25 cellular contexts compared by ENCODE assay signal in the genomic region with DNA sequence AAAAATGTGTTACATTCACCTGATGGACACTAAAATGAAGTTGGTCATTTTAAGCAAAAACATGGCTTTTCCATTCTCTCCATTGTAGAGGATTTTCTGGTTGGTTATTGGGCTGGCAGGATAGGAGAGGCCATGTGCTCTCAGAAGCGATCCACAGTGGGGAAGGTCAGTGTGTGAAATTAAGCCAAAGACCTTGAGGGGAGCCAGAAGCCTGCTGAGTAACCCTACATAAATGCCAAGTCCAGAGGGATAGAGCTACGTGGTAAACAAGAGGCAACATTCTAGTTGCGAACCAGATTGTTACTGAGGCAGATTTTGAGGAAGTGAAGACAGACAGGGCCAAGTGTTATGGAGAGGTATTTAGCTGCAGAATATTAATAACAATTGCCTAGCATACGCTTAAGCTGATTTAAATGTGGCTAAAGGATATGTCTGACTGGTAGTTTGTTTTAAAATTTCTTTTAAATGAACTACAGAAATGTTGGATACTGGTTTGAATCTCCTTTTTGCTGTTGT.
DNase-seq lines count a peak whose midpoint lies in the region; ATAC-seq and TF ChIP-seq lines count a peak whose summit lies in the region.
"Had no signal": no experiment of that assay in that cellular context is flagged by ENCODE, and none has a peak within 500 bp of the region (broad histone marks: within the 10 kb centered on the region; RNA-seq: fewer than 3 reads in every experiment).

No MANE protein-coding gene starts in this region.

- no peak for TF ChIP-seq CTCF in GM12865 (IDR thresholded peaks at IDR 0.05; ENCODE audit: insufficient read depth, low read depth, low read length, missing control alignments)
- TF ChIP-seq CTCF in adrenal gland (IDR thresholded peaks at IDR 0.05) = no peak
- no peak for TF ChIP-seq CTCF in GM20000 (IDR thresholded peaks at IDR 0.05; ENCODE audit: extremely low read depth, missing control alignments)

- peak overlapping the region in 4 of 5 donors; percentile 36 to 56 (median 46) for H3K27ac ChIP-seq in adrenal gland
- H3K27ac ChIP-seq: foreskin keratinocyte, tibial artery had no signal

- ATAC-seq in left cardiac atrium = peak; percentile 38 to 70
- ATAC-seq: foreskin keratinocyte; K562; SK-N-SH treated with all-trans-retinoic acid at 6 μM for 48 hours; stimulated activated naive CD8-positive, alpha-beta T cell treated with anti-CD3 and anti-CD28 coated beads, Interleukin-15, amount 100 ng/mL, for 72 hours had no signal

- WGBS in adrenal gland, 4 donors = 33 to 45% (median 37%) methylated on average over 4 of the region's 4 CpGs

- H3K4me3 ChIP-seq in GM12865 (ENCODE audit: low read depth, low read length) (no peak overlapping the region), adrenal gland (no peak overlapping the region)
- H3K4me3 ChIP-seq: K562, lung, tibial artery had no signal

- intact Hi-C loops in adrenal gland (cut with DNase I) = no loop called here
- intact Hi-C loops in left cardiac atrium (cut with DNase I) = no loop called here

- no peaks in the 10 kb centered on the region for H3K36me3 ChIP-seq in adrenal gland (replicated peaks in 1 of 2)
- H3K36me3 ChIP-seq: tibial artery had no signal

- DNase-seq in GM12865 (ENCODE audit: low read depth) (peak; percentile 47), M059J (ENCODE audit: low read depth) (peak; percentile 6), adrenal gland (peak; percentile 65 to 88 (median 79)), left cardiac atrium (no peak), GM03348 (ENCODE audit: low spot score) (no peak), NCI-H526 (lab: John Stamatoyannopoulos, UW) (no peak), NCI-H1436 (lab: John Stamatoyannopoulos, UW) (no peak), GM20000 (ENCODE audit: low spot score) (no peak)
- DNase-seq: activated CD4-positive, alpha-beta T cell treated with anti-CD3 and anti-CD28 coated beads, Interleukin-2, amount 50 U/mL, for 4 hours; activated CD4-positive, CD25-positive, alpha-beta regulatory T cell; activated naive CD4-positive, alpha-beta T cell treated with anti-CD3 and anti-CD28 coated beads, Interleukin-2, amount 10 ng/mL, durations not matched to agents 7 days and 5 days; aorta; DND-41; effector CD4-positive, alpha-beta T cell; foreskin keratinocyte; islet precursor cell; NCI-H1694; NCI-H2171; NCI-H524 treated with DMSO at 0.1 percent for 48 hours; stimulated activated naive CD8-positive, alpha-beta T cell treated with anti-CD3 and anti-CD28 coated beads, Interleukin-15, amount 100 ng/mL, for 72 hours; T1000; tibial artery had no signal

- no peak for TF ChIP-seq POLR2A in adrenal gland (IDR thresholded peaks at IDR 0.05)

- peaks cover 4 to 19% of the 10 kb centered on the region in 2 donors for H3K4me1 ChIP-seq in adrenal gland (replicated peaks in 1 of 2)
- H3K4me1 ChIP-seq: foreskin keratinocyte, tibial artery had no signal

- H3K9me3 ChIP-seq in adrenal gland (replicated peaks in 1 of 3) = no peaks in the 10 kb centered on the region
- H3K9me3 ChIP-seq: tibial artery had no signal

- H3K27me3 ChIP-seq in adrenal gland = no peaks in the 10 kb centered on the region
- H3K27me3 ChIP-seq: foreskin keratinocyte, tibial artery had no signal

Comparison
In these comparisons a context has a peak if more than half of its experiments do, and no peak if none do; other contexts are left out.
1. DNase-seq: peak in GM12865 (single experiment), M059J (single experiment) and adrenal gland (7 of 7); none in left cardiac atrium (single experiment), GM03348 (single experiment), NCI-H526 (0 of 2), NCI-H1436 (single experiment) and GM20000 (single experiment).